ENCODE assay signal across 14 cellular contexts in genomic region chr3:29696311-29696710, GRCh38.
DNase-seq lines count a peak whose midpoint lies in the region; ATAC-seq and TF ChIP-seq lines count a peak whose summit lies in the region.
"Had no signal": no experiment of that assay in that cellular context is flagged by ENCODE, and none has a peak within 500 bp of the region (broad histone marks: within the 10 kb centered on the region; RNA-seq: fewer than 3 reads in every experiment).

No MANE protein-coding gene starts in this region.

- H3K23ac ChIP-seq in mesenchymal stem cell (ENCODE audit: low read length in 2 of 2): no peak overlapping the region

- peak overlapping the region; percentile 29 for H2BK120ac ChIP-seq in mesenchymal stem cell (ENCODE audit: low read depth, low read length)

- H2AFZ ChIP-seq in mesenchymal stem cell (ENCODE audit: low read depth, low read length): no peak overlapping the region

- peaks cover 19% of the 10 kb centered on the region for H3K36me3 Mint-ChIP-seq in HFFc6 (ENCODE audit: low read depth)
- H3K36me3 Mint-ChIP-seq in activated CD4-positive, alpha-beta T cell treated with anti-CD3 and anti-CD28 coated beads for 36 hours (ENCODE audit: low read depth): no peaks in the 10 kb centered on the region

- no peak overlapping the region for H4K8ac ChIP-seq in mesenchymal stem cell (ENCODE audit: low read length)

- ATAC-seq in thoracic aorta (ENCODE audit: insufficient number of reproducible peaks, low FRiP score, low read depth) (no peak), GM21390 (IDR thresholded peaks at IDR 0.05; ENCODE audit: unreplicated experiment) (no peak)
- ATAC-seq in activated CD4-positive, alpha-beta T cell treated with anti-CD3 and anti-CD28 coated beads for 36 hours: no peak
- ATAC-seq: activated CD8-positive, alpha-beta T cell treated with anti-CD3 and anti-CD28 coated beads, Interleukin-2, amount 10 ng/mL, durations not matched to agents 7 days and 5 days had no signal

- peaks cover 72% of the 10 kb centered on the region for H3K4me1 Mint-ChIP-seq in HFFc6 (ENCODE audit: low read depth)
- H3K4me1 Mint-ChIP-seq in activated CD4-positive, alpha-beta T cell treated with anti-CD3 and anti-CD28 coated beads for 36 hours: no peaks in the 10 kb centered on the region
- H3K4me1 Mint-ChIP-seq: CD4-positive, CD25-positive, alpha-beta regulatory T cell had no signal

- H3K9me3 Mint-ChIP-seq in HFFc6: peaks cover 8% of the 10 kb centered on the region; the same call in 1 of the 2 replicates
- H3K9me3 Mint-ChIP-seq in activated CD4-positive, alpha-beta T cell treated with anti-CD3 and anti-CD28 coated beads for 36 hours (ENCODE audit: low read depth): peaks cover 3% of the 10 kb centered on the region

- no peak overlapping the region for H4K91ac ChIP-seq in mesenchymal stem cell (ENCODE audit: low read length)

- H3K27me3 ChIP-seq in duodenal mucosa (ENCODE audit: control insufficient read depth in 1 of 2, insufficient read depth in 2 of 2, low read length in 2 of 2) (no peaks in the 10 kb centered on the region), mesenchymal stem cell (ENCODE audit: control insufficient read depth in 1 of 2, insufficient read depth in 1 of 2, low read length in 2 of 2) (no peaks in the 10 kb centered on the region), thoracic aorta (replicated peaks; ENCODE audit: insufficient read depth) (no peaks in the 10 kb centered on the region), H7 (ENCODE audit: control insufficient read depth, insufficient read depth, low read length) (no peaks in the 10 kb centered on the region)

- H3K27ac ChIP-seq in duodenal mucosa (ENCODE audit: low read depth, low read length) (peak overlapping the region; percentile 41), mesenchymal stem cell (ENCODE audit: low read length, poor library complexity, severe bottlenecking) (peak overlapping the region; percentile 99), thoracic aorta (peak overlapping the region; percentile 70 to 77)

- H3K9me3 ChIP-seq in duodenal mucosa (ENCODE audit: control insufficient read depth in 1 of 2, low read length in 2 of 2) (no peaks in the 10 kb centered on the region), mesenchymal stem cell (ENCODE audit: control insufficient read depth, low read length) (no peaks in the 10 kb centered on the region), thoracic aorta (no peaks in the 10 kb centered on the region)

- DNase-seq in HFFc6 (no peak), mesenchymal stem cell (no peak), thoracic aorta (ENCODE audit: low spot score) (no peak), NCI-H510A treated with DMSO at 0.1 percent for 48 hours (lab: John Stamatoyannopoulos, UW) (no peak), H7 (no peak)
- DNase-seq in activated CD4-positive, alpha-beta T cell treated with anti-CD3 and anti-CD28 coated beads for 36 hours: no peak
- DNase-seq: activated CD8-positive, alpha-beta T cell treated with anti-CD3 and anti-CD28 coated beads, Interleukin-2, amount 10 ng/mL, durations not matched to agents 7 days and 5 days; activated naive CD4-positive, alpha-beta T cell treated with anti-CD3 and anti-CD28 coated beads, Interleukin-2, amount 50 U/mL, for 16 hours; CD4-positive, CD25-positive, alpha-beta regulatory T cell; NCI-H2227 treated with DMSO at 0.1 percent for 48 hours; T1000 had no signal

- H3K36me3 ChIP-seq in duodenal mucosa (ENCODE audit: control insufficient read depth in 1 of 2, insufficient read depth in 2 of 2, low read length in 2 of 2) (no peaks in the 10 kb centered on the region), mesenchymal stem cell (ENCODE audit: control insufficient read depth in 1 of 2, insufficient read depth in 2 of 2, low read depth in 1 of 2, low read length in 2 of 2) (peaks cover 0 to 5% of the 10 kb centered on the region in 2 experiments), thoracic aorta (no peaks in the 10 kb centered on the region), H7 (replicated peaks; ENCODE audit: control insufficient read depth, insufficient read depth, low read length) (no peaks in the 10 kb centered on the region)

- H3K27me3 Mint-ChIP-seq in HFFc6 (ENCODE audit: insufficient read depth): no peaks in the 10 kb centered on the region
- H3K27me3 Mint-ChIP-seq in activated CD4-positive, alpha-beta T cell treated with anti-CD3 and anti-CD28 coated beads for 36 hours: peaks cover 5% of the 10 kb centered on the region
- H3K27me3 Mint-ChIP-seq: CD4-positive, CD25-positive, alpha-beta regulatory T cell had no signal

- POLR2A ChIA-PET in activated CD4-positive, alpha-beta T cell treated with anti-CD3 and anti-CD28 coated beads for 36 hours (lab: Charles Lee): no interaction called here

- H3K14ac ChIP-seq in mesenchymal stem cell (ENCODE audit: low read length in 2 of 2): no peak overlapping the region

- no CpG with 5 or more reads among the region's 2 CpGs for WGBS in mesenchymal stem cell

- no peak overlapping the region for H3K4me2 ChIP-seq in mesenchymal stem cell (ENCODE audit: low read length, poor library complexity, severe bottlenecking)

- H2BK15ac ChIP-seq in mesenchymal stem cell (ENCODE audit: low read depth, poor library complexity, severe bottlenecking): no peak overlapping the region

- H3K4me3 Mint-ChIP-seq in HFFc6: peak overlapping the region; percentile 75
- H3K4me3 Mint-ChIP-seq in activated CD4-positive, alpha-beta T cell treated with anti-CD3 and anti-CD28 coated beads for 36 hours: no peak overlapping the region
- H3K4me3 Mint-ChIP-seq: activated CD8-positive, alpha-beta T cell treated with anti-CD3 and anti-CD28 coated beads, Interleukin-2, amount 10 ng/mL, durations not matched to agents 7 days and 5 days; CD4-positive, CD25-positive, alpha-beta regulatory T cell had no signal

- peak overlapping the region; percentile 46 for H2AK5ac ChIP-seq in mesenchymal stem cell (ENCODE audit: low read length, severe bottlenecking)

- peak overlapping the region; percentile 91 for H3K27ac Mint-ChIP-seq in HFFc6
- no peak overlapping the region for H3K27ac Mint-ChIP-seq in activated CD4-positive, alpha-beta T cell treated with anti-CD3 and anti-CD28 coated beads for 36 hours
- H3K27ac Mint-ChIP-seq: activated CD8-positive, alpha-beta T cell treated with anti-CD3 and anti-CD28 coated beads, Interleukin-2, amount 10 ng/mL, durations not matched to agents 7 days and 5 days; CD4-positive, CD25-positive, alpha-beta regulatory T cell had no signal

- H3K4ac ChIP-seq in mesenchymal stem cell (ENCODE audit: low read depth in 1 of 2, low read length in 2 of 2): peak overlapping the region; percentile 39 to 83

- peak overlapping the region; percentile 14 to 65 for H2BK12ac ChIP-seq in mesenchymal stem cell (ENCODE audit: low read length in 2 of 2)

- H2BK5ac ChIP-seq in mesenchymal stem cell (ENCODE audit: low read depth, low read length, poor library complexity, severe bottlenecking): no peak overlapping the region

- H3K4me1 ChIP-seq in duodenal mucosa (ENCODE audit: control insufficient read depth in 1 of 2, insufficient read depth in 2 of 2, low read length in 2 of 2) (no peaks in the 10 kb centered on the region), mesenchymal stem cell (ENCODE audit: control insufficient read depth, insufficient read depth, low read depth, low read length) (peaks cover 1% of the 10 kb centered on the region), thoracic aorta (ENCODE audit: control insufficient read depth in 1 of 2, low read depth in 2 of 2) (peaks cover 34 to 77% of the 10 kb centered on the region in 2 donors)

- intact Hi-C loops in activated CD4-positive, alpha-beta T cell treated with anti-CD3 and anti-CD28 coated beads for 36 hours (cut with DNase I, micrococcal nuclease): no loop called here

- TF ChIP-seq CTCF in HFFc6 (IDR thresholded peaks at IDR 0.05) (no peak), thoracic aorta (IDR thresholded peaks at IDR 0.05) (no peak)

- H3K79me1 ChIP-seq in mesenchymal stem cell (replicated peaks; ENCODE audit: low read length, poor library complexity, severe bottlenecking): peaks cover 7% of the 10 kb centered on the region

- H3K4me3 ChIP-seq in duodenal mucosa (ENCODE audit: low read depth in 1 of 2, low read length in 2 of 2) (no peak overlapping the region), mesenchymal stem cell (ENCODE audit: insufficient read depth in 1 of 2, low read depth in 1 of 2, low read length in 2 of 2) (no peak overlapping the region), thoracic aorta (no peak overlapping the region), H7 (ENCODE audit: insufficient read depth, low read depth, low read length) (no peak overlapping the region)
- H3K4me3 ChIP-seq: skin epidermis had no signal

- H3K9ac ChIP-seq in duodenal mucosa (ENCODE audit: low read depth in 1 of 2, low read length in 2 of 2) (no peak overlapping the region), mesenchymal stem cell (ENCODE audit: low read length) (peak overlapping the region; percentile 75)

- CTCF ChIA-PET in activated CD4-positive, alpha-beta T cell treated with anti-CD3 and anti-CD28 coated beads for 36 hours (lab: Charles Lee): no interaction called here

- peak overlapping the region in 1 of 2 experiments; percentile 50 for H3K18ac ChIP-seq in mesenchymal stem cell (ENCODE audit: low read depth in 1 of 2, low read length in 2 of 2)

Comparison
In these comparisons a context has a peak if more than half of its experiments do, and no peak if none do; other contexts are left out.
1. H3K27ac ChIP-seq: peak in every context shown above with its lines; median percentile 99 in mesenchymal stem cell; 74 in thoracic aorta; 41 in duodenal mucosa.